17 cellular contexts compared by ENCODE assay signal in the genomic region with DNA sequence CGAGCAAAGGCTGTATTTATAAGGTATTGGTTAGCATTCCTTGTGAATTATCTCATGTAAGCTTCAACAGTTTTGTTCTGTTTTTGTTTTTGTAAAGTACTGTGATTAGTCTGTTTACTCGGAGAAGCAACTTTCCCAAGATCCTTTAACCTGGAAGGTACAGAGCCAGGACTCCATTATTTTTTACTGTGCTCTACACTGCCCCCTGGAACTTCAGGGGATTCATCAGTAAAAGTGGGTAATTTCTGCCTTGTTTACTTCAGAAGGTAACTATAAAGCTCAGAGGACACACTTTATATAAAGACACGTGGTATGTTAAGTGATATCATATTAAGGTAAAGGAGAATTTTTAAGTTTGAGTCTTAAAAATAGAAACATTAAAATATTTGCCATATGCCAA.
A peak's percentile ranks its signal among the peaks of the same experiment; 100 is the strongest.
DNase-seq lines count a peak whose midpoint lies in the region; ATAC-seq and TF ChIP-seq lines count a peak whose summit lies in the region.
"Had no signal": no experiment of that assay in that cellular context is flagged by ENCODE, and none has a peak within 500 bp of the region (broad histone marks: within the 10 kb centered on the region; RNA-seq: fewer than 3 reads in every experiment).

No MANE protein-coding gene starts in this region.

- H3K9me3 Mint-ChIP-seq in glutamatergic neuron (ENCODE audit: unreplicated experiment) = peaks cover 2% of the 10 kb centered on the region
- H3K9me3 Mint-ChIP-seq in activated CD4-positive, alpha-beta T cell treated with anti-CD3 and anti-CD28 coated beads for 36 hours (ENCODE audit: low read depth) = peaks cover 3% of the 10 kb centered on the region

- TF ChIP-seq CTCF in A673 (conservative IDR thresholded peaks at IDR 0.05; ENCODE audit: low read depth, low read length) (peak; percentile 45), VCaP (conservative IDR thresholded peaks at IDR 0.05) (0 out of 2 replicates have a peak, but pooled peaks have one; percentile 16), glutamatergic neuron (IDR thresholded peaks at IDR 0.05; ENCODE audit: partially characterized antibody, unreplicated experiment) (peak; percentile 35)

- no peak for DNase-seq in A673 (ENCODE audit: low spot score)
- peak; percentile 19 for DNase-seq in H7
- DNase-seq in glutamatergic neuron = no peak
- DNase-seq in activated CD4-positive, alpha-beta T cell treated with anti-CD3 and anti-CD28 coated beads for 36 hours = no peak
- DNase-seq in hippocampal formation (lab: John Stamatoyannopoulos, UW) = no peak
- no peak for DNase-seq in NCI-H1930 (lab: John Stamatoyannopoulos, UW)
- DNase-seq: lower lobe of right lung; NCI-H1417; posterior cingulate gyrus; Right ventricle myocardium superior; stimulated activated CD4-positive, alpha-beta T cell treated with anti-CD3 and anti-CD28 coated beads, Interleukin-2, amount 100 ng/mL, for 48 hours had no signal

- BruUV-seq in A673 (replicated peaks; lab: Mats Ljungman, UMichigan) = no TSS peak

- no peaks in the 10 kb centered on the region for H3K4me1 ChIP-seq in A673 (ENCODE audit: insufficient read depth, low read length, poor library complexity, severe bottlenecking)
- H3K4me1 ChIP-seq: lower lobe of right lung, vagina had no signal

- no peaks in the 10 kb centered on the region for H3K36me3 Mint-ChIP-seq in glutamatergic neuron (ENCODE audit: unreplicated experiment)
- H3K36me3 Mint-ChIP-seq in activated CD4-positive, alpha-beta T cell treated with anti-CD3 and anti-CD28 coated beads for 36 hours (ENCODE audit: low read depth) = no peaks in the 10 kb centered on the region

- H3K4me1 Mint-ChIP-seq in glutamatergic neuron (ENCODE audit: low read depth, unreplicated experiment) = no peaks in the 10 kb centered on the region
- no peaks in the 10 kb centered on the region for H3K4me1 Mint-ChIP-seq in activated CD4-positive, alpha-beta T cell treated with anti-CD3 and anti-CD28 coated beads for 36 hours

- no peak overlapping the region for H3K4me3 Mint-ChIP-seq in glutamatergic neuron (ENCODE audit: unreplicated experiment)
- H3K4me3 Mint-ChIP-seq in activated CD4-positive, alpha-beta T cell treated with anti-CD3 and anti-CD28 coated beads for 36 hours = no peak overlapping the region
- H3K4me3 Mint-ChIP-seq: T-helper 2 cell treated with Interferon-gamma antibody and Interleukin-4, amounts not matched to agents 5 μg/mL and 100 μg/mL, for 36 hours had no signal

- H3K4me3 ChIP-seq in A673 (ENCODE audit: low read depth, low read length, poor library complexity, severe bottlenecking) = no peak overlapping the region
- H3K4me3 ChIP-seq in H7 (ENCODE audit: insufficient read depth, low read depth, low read length) = no peak overlapping the region
- H3K4me3 ChIP-seq: lower lobe of right lung, vagina had no signal

- intact Hi-C loops in A673 (cut with micrococcal nuclease; ENCODE audit: unreplicated experiment) = no loop called here
- intact Hi-C loops in activated CD4-positive, alpha-beta T cell treated with anti-CD3 and anti-CD28 coated beads for 36 hours (cut with DNase I, micrococcal nuclease) = no loop called here

- H3K27ac ChIP-seq in A673 (ENCODE audit: low read depth, low read length, poor library complexity, severe bottlenecking) (no peak overlapping the region), VCaP (no peak overlapping the region)
- H3K27ac ChIP-seq: KMS-11, lower lobe of right lung, vagina had no signal

- POLR2A ChIA-PET in A673 (lab: Charles Lee; ENCODE audit: low non-redundant PET) = no interaction called here
- POLR2A ChIA-PET in activated CD4-positive, alpha-beta T cell treated with anti-CD3 and anti-CD28 coated beads for 36 hours (lab: Charles Lee) = no interaction called here

- H3K27me3 ChIP-seq in A673 (replicated peaks; ENCODE audit: insufficient read depth, low read depth, low read length, poor library complexity) (no peaks in the 10 kb centered on the region), H7 (ENCODE audit: control insufficient read depth, insufficient read depth, low read length) (no peaks in the 10 kb centered on the region)
- H3K27me3 ChIP-seq: vagina had no signal

- H3K36me3 ChIP-seq in A673 (ENCODE audit: insufficient read depth, low read length, poor library complexity, severe bottlenecking) (no peaks in the 10 kb centered on the region), H7 (replicated peaks; ENCODE audit: control insufficient read depth, insufficient read depth, low read length) (no peaks in the 10 kb centered on the region)
- H3K36me3 ChIP-seq: lower lobe of right lung, vagina had no signal

- CTCF ChIA-PET in A673 (lab: Charles Lee) = no interaction called here
- CTCF ChIA-PET in activated CD4-positive, alpha-beta T cell treated with anti-CD3 and anti-CD28 coated beads for 36 hours (lab: Charles Lee) = interaction anchor here (0.6 kb wide), 1 partner anchor 67 kb away, joined by 4 read pairs; no protein-coding TSS in a partner anchor

- no peaks in the 10 kb centered on the region for H3K9me3 ChIP-seq in A673 (ENCODE audit: low read depth, low read length, poor library complexity, severe bottlenecking)
- H3K9me3 ChIP-seq: lower lobe of right lung, vagina had no signal

- no peaks in the 10 kb centered on the region for H3K27me3 Mint-ChIP-seq in glutamatergic neuron (ENCODE audit: unreplicated experiment)
- no peaks in the 10 kb centered on the region for H3K27me3 Mint-ChIP-seq in activated CD4-positive, alpha-beta T cell treated with anti-CD3 and anti-CD28 coated beads for 36 hours

- no peak for ATAC-seq in activated CD4-positive, alpha-beta T cell treated with anti-CD3 and anti-CD28 coated beads for 36 hours
- no peak for ATAC-seq in HG02678 (IDR thresholded peaks at IDR 0.05; ENCODE audit: unreplicated experiment)
- ATAC-seq: activated CD4-positive, CD25-positive, alpha-beta regulatory T cell treated with anti-CD3 and anti-CD28 coated beads, Interleukin-2, amount 50 U/mL, for 24 hours; lower lobe of right lung had no signal

- H3K27ac Mint-ChIP-seq in glutamatergic neuron (ENCODE audit: unreplicated experiment) = no peak overlapping the region
- no peak overlapping the region for H3K27ac Mint-ChIP-seq in activated CD4-positive, alpha-beta T cell treated with anti-CD3 and anti-CD28 coated beads for 36 hours
- H3K27ac Mint-ChIP-seq: T-helper 2 cell treated with Interferon-gamma antibody and Interleukin-4, amounts not matched to agents 5 μg/mL and 100 μg/mL, for 36 hours had no signal
